9 cellular contexts compared by ENCODE assay signal in genomic region chr22:32836286-32836859, GRCh38. TPM values are rescaled to one million over a fixed set of nuclear protein-coding genes. Genes with fewer than 3 reads are reported as not detected.
DNase-seq lines count a peak whose midpoint lies in the region; ATAC-seq and TF ChIP-seq lines count a peak whose summit lies in the region.
"Had no signal": no experiment of that assay in that cellular context is flagged by ENCODE, and none has a peak within 500 bp of the region (broad histone marks: within the 10 kb centered on the region; RNA-seq: fewer than 3 reads in every experiment).

No MANE protein-coding gene starts in this region.

- H3K36me3 Mint-ChIP-seq in endothelial cell (ENCODE audit: low read depth, unreplicated experiment): peaks cover 17% of the 10 kb centered on the region
- H3K36me3 Mint-ChIP-seq: CD4-positive, CD25-positive, alpha-beta regulatory T cell had no signal

- no peak overlapping the region for H3K4me3 ChIP-seq in gastrocnemius medialis

- intact Hi-C loops in gastrocnemius medialis (cut with DNase I; ENCODE audit: low total_unique reads): no loop called here

- no peak for ATAC-seq in gastrocnemius medialis
- no peak for ATAC-seq in GM19328 (IDR thresholded peaks at IDR 0.05; ENCODE audit: unreplicated experiment)

- H3K27ac Mint-ChIP-seq in endothelial cell (ENCODE audit: unreplicated experiment): no peak overlapping the region
- H3K27ac Mint-ChIP-seq: CD4-positive, CD25-positive, alpha-beta regulatory T cell had no signal

- no peak for TF ChIP-seq POLR2A in gastrocnemius medialis (IDR thresholded peaks at IDR 0.05)

- H3K36me3 ChIP-seq in gastrocnemius medialis: no peaks in the 10 kb centered on the region

- H3K4me1 Mint-ChIP-seq in endothelial cell (ENCODE audit: unreplicated experiment): peaks cover 46% of the 10 kb centered on the region

- in situ Hi-C loops in gastrocnemius medialis (cut with MboI; ENCODE audit: low sequenced_read_pairs in 4 of 4): no loop called here

- H3K4me3 Mint-ChIP-seq in endothelial cell (ENCODE audit: unreplicated experiment): no peak overlapping the region
- H3K4me3 Mint-ChIP-seq: CD4-positive, CD25-positive, alpha-beta regulatory T cell had no signal

- H3K9me3 ChIP-seq in gastrocnemius medialis: no peaks in the 10 kb centered on the region

- H3K9me3 Mint-ChIP-seq in endothelial cell (ENCODE audit: unreplicated experiment): no peaks in the 10 kb centered on the region
- H3K9me3 Mint-ChIP-seq: CD4-positive, CD25-positive, alpha-beta regulatory T cell had no signal

- peaks cover 53 to 68% of the 10 kb centered on the region in 2 donors for H3K4me1 ChIP-seq in gastrocnemius medialis

- peak; percentile 66 for TF ChIP-seq CTCF in endothelial cell (IDR thresholded peaks at IDR 0.05; ENCODE audit: unreplicated experiment)
- TF ChIP-seq CTCF in gastrocnemius medialis (IDR thresholded peaks at IDR 0.05 in 4 of 5, conservative IDR thresholded peaks at IDR 0.05 in 1 of 5): peak in 1 of 5 experiments; percentile 30

- H3K27me3 ChIP-seq in gastrocnemius medialis: no peaks in the 10 kb centered on the region

- DNase-seq in DMS53 (lab: John Stamatoyannopoulos, UW) (peak; percentile 23), DMS53 treated with DMSO at 0.1 percent for 48 hours (lab: John Stamatoyannopoulos, UW; ENCODE audit: unreplicated experiment) (no peak), M059J (ENCODE audit: low read depth) (peak; percentile 20), endothelial cell (ENCODE audit: low spot score) (no peak), gastrocnemius medialis (no peak), ureter (ENCODE audit: low spot score) (no peak), GM19238 (ENCODE audit: insufficient read length, low spot score) (no peak)

- peaks cover 6% of the 10 kb centered on the region for H3K27me3 Mint-ChIP-seq in endothelial cell (ENCODE audit: unreplicated experiment)

- H3K27ac ChIP-seq in gastrocnemius medialis: peak overlapping the region; percentile 13 to 39 (median 30)

RNA-seq across cellular contexts. Expression of gene TIMP3, which starts 34.9 kb away (rescaled TPM):
- total RNA-seq in M059J (2014; rRNA removed; shearing (Covaris generic)): 45.9 and 62.1 TPM in 2 replicates
- 73.5 TPM for total RNA-seq in endothelial cell (ENCODE audit: unreplicated experiment)
- total RNA-seq in gastrocnemius medialis: 100 to 1,000 TPM; 102 to 247 (median 144) TPM
- 279 TPM for total RNA-seq in ureter

Comparison
In these comparisons a context has a peak if more than half of its experiments do, and no peak if none do; other contexts are left out.
1. DNase-seq: peak in DMS53 (single experiment) and M059J (single experiment); none in DMS53 treated with DMSO at 0.1 percent for 48 hours (single experiment), endothelial cell (single experiment), gastrocnemius medialis (0 of 2), ureter (single experiment) and GM19238 (single experiment).